In the genomic region with DNA sequence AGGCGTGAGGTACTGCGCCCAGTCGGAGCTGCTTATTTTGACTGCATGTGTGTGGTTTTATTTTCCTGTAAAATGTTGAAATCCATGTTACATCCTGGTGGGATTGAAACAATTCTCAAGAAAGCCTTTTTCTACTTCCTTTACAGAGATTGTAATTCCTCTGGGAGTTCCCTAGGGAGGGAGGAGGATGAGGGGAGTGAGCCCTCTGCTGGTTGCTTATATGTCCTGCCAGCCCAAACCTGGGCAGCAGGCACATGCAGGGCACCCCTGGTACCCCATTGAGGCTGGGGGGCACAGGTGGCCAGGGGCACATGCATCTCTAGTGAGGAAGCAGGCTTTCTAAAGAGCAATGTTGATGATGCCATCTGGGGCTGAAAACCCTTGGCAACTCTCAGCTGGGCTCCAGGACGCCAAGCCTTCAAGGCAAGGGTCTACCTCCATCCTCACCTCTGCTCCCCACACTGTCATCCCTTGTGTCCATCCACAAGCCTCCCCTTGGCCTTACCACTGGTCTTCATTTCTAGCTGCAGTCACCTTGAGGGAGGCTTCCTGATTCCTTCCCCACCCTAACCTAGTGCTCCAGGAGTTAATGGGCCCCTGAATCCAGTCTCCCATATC, we compare ENCODE assay signal across 9 cellular contexts.
DNase-seq lines count a peak whose midpoint lies in the region; ATAC-seq and TF ChIP-seq lines count a peak whose summit lies in the region.
"Had no signal": no experiment of that assay in that cellular context is flagged by ENCODE, and none has a peak within 500 bp of the region (broad histone marks: within the 10 kb centered on the region; RNA-seq: fewer than 3 reads in every experiment).

No MANE protein-coding gene starts in this region.

- TF ChIP-seq POLR2A in gastrocnemius medialis (IDR thresholded peaks at IDR 0.05), result no peak

- no peak overlapping the region for H3K27ac Mint-ChIP-seq in Caco-2 (ENCODE audit: unreplicated experiment)
- H3K27ac Mint-ChIP-seq: memory B cell had no signal

- H3K36me3 Mint-ChIP-seq in Caco-2 (ENCODE audit: insufficient read depth, unreplicated experiment), result no peaks in the 10 kb centered on the region
- H3K36me3 Mint-ChIP-seq: memory B cell had no signal

- DNase-seq in Caco-2 (peak; percentile 54 to 60), HuH-7 (ENCODE audit: low spot score) (peak; percentile 40), iPS DF 6.9 (ENCODE audit: low read depth, low spot score) (peak; percentile 7), aorta (no peak), NCI-H2029 treated with DMSO at 0.1 percent for 48 hours (lab: John Stamatoyannopoulos, UW) (no peak), gastrocnemius medialis (no peak)
- DNase-seq in activated naive CD4-positive, alpha-beta T cell treated with anti-CD3 and anti-CD28 coated beads, Interleukin-2, amount 50 U/mL, for 16 hours, result no peak

- H3K27me3 Mint-ChIP-seq in Caco-2 (ENCODE audit: insufficient read depth, unreplicated experiment), result no peaks in the 10 kb centered on the region

- H3K4me1 ChIP-seq in Caco-2 (peaks cover 20% of the 10 kb centered on the region), iPS DF 6.9 (ENCODE audit: control insufficient read depth, insufficient read depth, low read length) (no peaks in the 10 kb centered on the region), aorta (ENCODE audit: control insufficient read depth in 1 of 2, insufficient read depth in 2 of 2, low read length in 2 of 2) (peaks cover 0 to 7% of the 10 kb centered on the region in 2 donors), gastrocnemius medialis (no peaks in the 10 kb centered on the region)

- H3K27me3 ChIP-seq in Caco-2 (replicated peaks; ENCODE audit: control insufficient read depth, insufficient read depth, low read length), result no peaks in the 10 kb centered on the region
- H3K27me3 ChIP-seq in iPS DF 6.9 (ENCODE audit: control insufficient read depth, insufficient read depth, low read length), result no peaks in the 10 kb centered on the region
- no peaks in the 10 kb centered on the region for H3K27me3 ChIP-seq in aorta (ENCODE audit: control insufficient read depth in 1 of 2, insufficient read depth in 2 of 2, low read length in 1 of 2)
- no peaks in the 10 kb centered on the region for H3K27me3 ChIP-seq in gastrocnemius medialis

- BruUV-seq in Caco-2 (replicated peaks; lab: Mats Ljungman, UMichigan), result no TSS peak

- intact Hi-C loops in Caco-2 (cut with micrococcal nuclease; ENCODE audit: unreplicated experiment), result loop anchor here (1.0 to 2.0 kb wide), 2 partner anchors 210 to 610 kb away; no protein-coding TSS in a partner anchor
- intact Hi-C loops in aorta (cut with DNase I), result loop anchor here (2.0 to 10.0 kb wide), 5 partner anchors 104 to 613 kb away; no protein-coding TSS in a partner anchor
- intact Hi-C loops in gastrocnemius medialis (cut with DNase I; ENCODE audit: low total_unique reads), result loop anchor here (10.0 kb wide), 2 partner anchors 350 to 510 kb away; no protein-coding TSS in a partner anchor

- H3K4me3 ChIP-seq in Caco-2 (ENCODE audit: low read depth, low read length) (no peak overlapping the region), WI38 (ENCODE audit: low read depth, low read length) (no peak overlapping the region), iPS DF 6.9 (ENCODE audit: low read length) (no peak overlapping the region), aorta (ENCODE audit: low read length in 2 of 2) (no peak overlapping the region), gastrocnemius medialis (no peak overlapping the region)

- no peaks in the 10 kb centered on the region for H3K9me3 Mint-ChIP-seq in Caco-2 (ENCODE audit: unreplicated experiment)
- H3K9me3 Mint-ChIP-seq: memory B cell had no signal

- no peak overlapping the region for H3K4me3 Mint-ChIP-seq in Caco-2 (ENCODE audit: unreplicated experiment)
- H3K4me3 Mint-ChIP-seq: memory B cell had no signal

- in situ Hi-C loops in gastrocnemius medialis (cut with MboI; ENCODE audit: low sequenced_read_pairs in 4 of 4), result loop anchor here (10.0 kb wide), 5 partner anchors 110 to 610 kb away; no protein-coding TSS in a partner anchor

- H3K9me3 ChIP-seq in Caco-2 (no peaks in the 10 kb centered on the region), iPS DF 6.9 (ENCODE audit: control insufficient read depth, insufficient read depth, low read length) (no peaks in the 10 kb centered on the region), aorta (ENCODE audit: control insufficient read depth, low read length) (no peaks in the 10 kb centered on the region), gastrocnemius medialis (no peaks in the 10 kb centered on the region)

- TF ChIP-seq CTCF in Caco-2 (IDR thresholded peaks at IDR 0.05; ENCODE audit: insufficient read depth in 1 of 2, low read depth in 1 of 2, low read length in 1 of 2, severe bottlenecking in 1 of 2, unreplicated experiment in 1 of 2), result peak; percentile 64
- TF ChIP-seq CTCF in WI38 (IDR thresholded peaks at IDR 0.05; ENCODE audit: low read depth, low read length), result peak; percentile 67
- peak in 2 of 5 experiments; percentile 21 to 37 for TF ChIP-seq CTCF in gastrocnemius medialis (IDR thresholded peaks at IDR 0.05 in 4 of 5, conservative IDR thresholded peaks at IDR 0.05 in 1 of 5)

- CTCF ChIA-PET in Caco-2 (lab: Charles Lee), result interaction anchor here (0.6 to 1.6 kb wide), 3 partner anchors 8 to 417 kb away, joined by 3 to 4 read pairs (median 3); no protein-coding TSS in a partner anchor

- peaks cover 32% of the 10 kb centered on the region for H3K4me1 Mint-ChIP-seq in Caco-2 (ENCODE audit: low read depth, unreplicated experiment)

- no peaks in the 10 kb centered on the region for H3K36me3 ChIP-seq in Caco-2 (ENCODE audit: control insufficient read depth, insufficient read depth, low read length)
- no peaks in the 10 kb centered on the region for H3K36me3 ChIP-seq in iPS DF 6.9 (ENCODE audit: control insufficient read depth, insufficient read depth, low read length)
- H3K36me3 ChIP-seq in aorta (ENCODE audit: control insufficient read depth in 1 of 2, insufficient read depth in 2 of 2, low read length in 1 of 2), result no peaks in the 10 kb centered on the region
- H3K36me3 ChIP-seq in gastrocnemius medialis, result no peaks in the 10 kb centered on the region

- no CpG with 5 or more reads among the region's 4 CpGs for WGBS in iPS DF 6.9 (ENCODE audit: insufficient coverage, insufficient read length)
- 66 to 68% methylated on average over 4 of the region's 4 CpGs for WGBS in aorta, 2 donors

- POLR2A ChIA-PET in Caco-2 (lab: Charles Lee), result no interaction called here

- ATAC-seq in aorta (ENCODE audit: low FRiP score), result peak; percentile 48
- no peak for ATAC-seq in gastrocnemius medialis

- H3K27ac ChIP-seq in iPS DF 6.9 (ENCODE audit: low read length), result no peak overlapping the region
- no peak overlapping the region for H3K27ac ChIP-seq in aorta (ENCODE audit: low read depth in 1 of 2, low read length in 2 of 2)
- H3K27ac ChIP-seq in gastrocnemius medialis, result no peak overlapping the region

Comparison
In these comparisons a context has a peak if more than half of its experiments do, and no peak if none do; other contexts are left out.
1. DNase-seq: peak in Caco-2 (2 of 2), HuH-7 (single experiment) and iPS DF 6.9 (single experiment); none in aorta (0 of 2), activated naive CD4-positive, alpha-beta T cell treated with anti-CD3 and anti-CD28 coated beads, Interleukin-2, amount 50 U/mL, for 16 hours (single experiment), NCI-H2029 treated with DMSO at 0.1 percent for 48 hours (single experiment) and gastrocnemius medialis (0 of 2).